8 cellular contexts compared by ENCODE assay signal in the genomic region with DNA sequence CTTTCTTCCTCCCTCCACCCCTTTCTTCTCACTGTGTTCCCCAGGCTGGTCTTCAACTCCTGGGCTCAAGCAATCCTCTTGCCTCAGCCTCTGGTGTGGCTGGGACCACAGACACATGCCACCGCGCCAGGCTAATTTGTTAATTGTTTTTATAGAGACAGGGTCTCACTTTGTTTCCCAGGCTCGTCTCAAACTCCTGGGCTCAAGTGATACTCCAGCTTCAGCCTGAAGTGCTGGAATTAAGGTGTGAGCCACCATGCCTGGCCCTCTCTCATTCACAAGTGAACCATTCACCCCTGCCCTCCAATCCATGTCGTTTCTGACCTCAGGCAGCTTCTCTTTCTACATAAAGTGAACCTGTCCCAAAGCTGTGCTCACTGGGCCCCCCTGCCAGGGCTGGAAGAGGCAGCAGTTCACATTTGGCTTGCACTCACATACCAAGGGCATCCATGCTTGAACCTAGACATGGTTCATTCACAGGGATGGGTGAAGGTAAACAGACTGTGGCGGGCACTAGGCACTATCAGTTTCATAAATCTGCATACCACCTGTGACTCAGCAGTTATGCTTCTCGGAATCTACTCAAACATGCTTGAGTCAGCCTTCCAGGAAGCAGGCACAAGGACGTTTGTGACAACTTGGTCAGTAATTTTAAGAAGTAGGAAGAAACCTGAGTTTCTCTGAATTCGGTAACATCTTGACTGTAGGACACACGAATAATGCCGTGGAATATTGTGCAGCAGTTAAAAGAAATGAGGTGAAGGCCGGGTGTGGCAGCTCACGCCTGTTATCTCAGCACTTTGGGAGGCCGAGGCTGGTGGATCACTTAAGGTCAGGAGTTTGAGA. TPM values are rescaled to one million over a fixed set of nuclear protein-coding genes. Genes with fewer than 3 reads are reported as not detected.
DNase-seq lines count a peak whose midpoint lies in the region; FAIRE-seq and TF ChIP-seq lines count a peak whose summit lies in the region.

No MANE protein-coding gene starts in this region.

- POLR2A ChIA-PET in H1 (lab: Charles Lee; ENCODE audit: partially characterized antibody) = interaction anchor here (1.4 to 1.5 kb wide), 2 partner anchors 16 to 19 kb away, joined by 3 read pairs; no protein-coding TSS in a partner anchor

- DNase-seq in CD1c-positive myeloid dendritic cell (ENCODE audit: extremely low spot score) = peak; percentile 88
- DNase-seq in GM20000 (ENCODE audit: low spot score) = peak; percentile 70
- DNase-seq in MV-4-11 (lab: John Stamatoyannopoulos, UW) = peak; percentile 93
- peak; percentile 55 for DNase-seq in activated CD4-positive, CD25-positive, alpha-beta regulatory T cell treated with anti-CD3 and anti-CD28 coated beads, Interleukin-2, amount 50 U/mL, for 16 hours (ENCODE audit: low read depth, low spot score)
- no peak for DNase-seq in H1 (ENCODE audit: low read depth in 1 of 2, low spot score in 2 of 2)
- peak; percentile 98 for DNase-seq in osteoblast (ENCODE audit: insufficient read length, low spot score, missing footprints)
- DNase-seq in NCI-H1105 treated with DMSO at 0.1 percent for 48 hours (lab: John Stamatoyannopoulos, UW) = no peak
- no peak for DNase-seq in GOT3 (lab: John Stamatoyannopoulos, UW)

- peak overlapping the region; percentile 93; the same call in 1 of the 2 replicates for H2BK15ac ChIP-seq in H1 (ENCODE audit: low read length)

- H3K27ac ChIP-seq in H1 (ENCODE audit: low read depth, low read length) (no peak overlapping the region), osteoblast (ENCODE audit: low read depth, low read length) (peak overlapping the region; percentile 84)

- no peaks in the 10 kb centered on the region for H3K23me2 ChIP-seq in H1 (ENCODE audit: low read depth, low read length)

- H4K20me1 ChIP-seq in H1 (replicated peaks in 1 of 2; ENCODE audit: control insufficient read depth in 1 of 2, insufficient read depth in 2 of 2, low read length in 2 of 2) (peaks cover 0 to 2% of the 10 kb centered on the region in 2 experiments), osteoblast (ENCODE audit: insufficient read depth, low read length) (no peaks in the 10 kb centered on the region)

- no peak overlapping the region for H4K5ac ChIP-seq in H1 (ENCODE audit: insufficient read length, low read depth, low read length)

- TF ChIP-seq POLR2A in H1 (IDR thresholded peaks at IDR 0.05; ENCODE audit: control extremely low read depth in 1 of 2, low read depth in 2 of 2, low read length in 2 of 2) = no peak

- peak overlapping the region; percentile 51; the same call in 1 of the 2 replicates for H4K8ac ChIP-seq in H1 (ENCODE audit: extremely low read depth, insufficient read depth, low read length)

- peak overlapping the region; percentile 2 for H4K91ac ChIP-seq in H1 (replicated peaks; ENCODE audit: insufficient read length, low read length)

- H3K18ac ChIP-seq in H1 (ENCODE audit: extremely low read depth, low read length) = no peak overlapping the region

- H3K9ac ChIP-seq in H1 (replicated peaks in 1 of 4; ENCODE audit: extremely low read depth in 1 of 4, low read depth in 3 of 4, low read length in 3 of 4) = peak overlapping the region in 1 of 4 experiments; percentile 36; a peak in 2 of 7 replicates

- H2BK20ac ChIP-seq in H1 (ENCODE audit: low read length) = no peak overlapping the region

- no peak overlapping the region for H3K14ac ChIP-seq in H1 (ENCODE audit: insufficient read length)

- H2AK5ac ChIP-seq in H1 (ENCODE audit: low read depth, low read length) = peak overlapping the region; percentile 39; the same call in 1 of the 2 replicates

- H3K79me1 ChIP-seq in H1 (ENCODE audit: low read depth, low read length) = no peaks in the 10 kb centered on the region

- CTCF ChIA-PET in H1 (lab: Charles Lee; ENCODE audit: partially characterized antibody) = interaction anchor here (1.2 to 4.6 kb wide), 2 partner anchors 24 to 57 kb away, joined by 3 to 34 read pairs; no protein-coding TSS in a partner anchor

- no peaks in the 10 kb centered on the region for H3K9me3 ChIP-seq in H1 (ENCODE audit: insufficient read depth in 2 of 2, low read depth in 1 of 2, low read length in 1 of 2)
- H3K9me3 ChIP-seq in osteoblast (ENCODE audit: low read depth, low read length) = no peaks in the 10 kb centered on the region

- no peak overlapping the region for H3K4me3 ChIP-seq in H1 (ENCODE audit: extremely low read depth in 1 of 4, insufficient read depth in 2 of 4, low read depth in 3 of 4, low read length in 4 of 4)
- H3K4me3 ChIP-seq in osteoblast (ENCODE audit: insufficient read depth, low read length) = no peak overlapping the region

- H3K4me2 ChIP-seq in H1 (ENCODE audit: insufficient read depth in 1 of 2, low read depth in 2 of 2, low read length in 2 of 2) (no peak overlapping the region), osteoblast (ENCODE audit: insufficient read depth, low read length) (peak overlapping the region; percentile 51)

- H3K4me1 ChIP-seq in H1 (replicated peaks in 1 of 4; ENCODE audit: control insufficient read depth in 3 of 4, insufficient read depth in 4 of 4, low read length in 3 of 4) = peaks cover 2 to 15% (median 8%) of the 10 kb centered on the region in 4 experiments; a peak in 5 of 7 replicates
- peaks cover 17% of the 10 kb centered on the region for H3K4me1 ChIP-seq in osteoblast (ENCODE audit: insufficient read depth, low read length)

- no peak overlapping the region for H2BK120ac ChIP-seq in H1 (replicated peaks; ENCODE audit: low read depth, low read length)

- no peak overlapping the region for H3K4ac ChIP-seq in H1 (replicated peaks; ENCODE audit: insufficient read length, low read depth, low read length)

- no peak overlapping the region for H3K56ac ChIP-seq in H1 (replicated peaks; ENCODE audit: insufficient read length, low read depth, low read length)

- TF ChIP-seq CTCF in GM20000 (IDR thresholded peaks at IDR 0.05; ENCODE audit: extremely low read depth, missing control alignments) = no peak
- TF ChIP-seq CTCF in H1 (IDR thresholded peaks at IDR 0.05; ENCODE audit: control extremely low read depth in 1 of 3, insufficient read depth in 1 of 3, low read depth in 1 of 3, low read length in 3 of 3) = no peak
- TF ChIP-seq CTCF in osteoblast (IDR thresholded peaks at IDR 0.05; ENCODE audit: extremely low read depth, low read depth, low read length) = no peak

- TF ChIP-seq RAD21 in H1 (IDR thresholded peaks at IDR 0.05 in 1 of 2, conservative IDR thresholded peaks at IDR 0.05 in 1 of 2; ENCODE audit: low read depth in 2 of 2, low read length in 2 of 2) = no peak

- H3K79me2 ChIP-seq in H1 (ENCODE audit: control insufficient read depth in 1 of 2, insufficient read depth in 2 of 2, low read length in 2 of 2) (no peaks in the 10 kb centered on the region), osteoblast (ENCODE audit: insufficient read depth, low read length) (no peaks in the 10 kb centered on the region)

- H2BK5ac ChIP-seq in H1 (ENCODE audit: low read depth, low read length) = peak overlapping the region; percentile 71; the same call in 1 of the 2 replicates

- 0 out of 2 replicates have a peak overlapping the region, but pooled peaks have one; percentile 7 for H2BK12ac ChIP-seq in H1 (ENCODE audit: low read depth, low read length)

- H2AFZ ChIP-seq in H1 (ENCODE audit: low read length) (no peak overlapping the region), osteoblast (ENCODE audit: low read length) (peak overlapping the region; percentile 23)

- H3K27me3 ChIP-seq in H1 (replicated peaks in 1 of 4; ENCODE audit: control insufficient read depth in 3 of 4, extremely low read depth in 1 of 4, insufficient read depth in 3 of 4, low read length in 3 of 4) (no peaks in the 10 kb centered on the region), osteoblast (ENCODE audit: insufficient read depth, low read length) (no peaks in the 10 kb centered on the region)

- H3K23ac ChIP-seq in H1 (ENCODE audit: insufficient read length) = no peak overlapping the region

- TF ChIP-seq EP300 in H1 (IDR thresholded peaks at IDR 0.05; ENCODE audit: borderline replicate concordance in 1 of 2, low read depth in 2 of 2, low read length in 2 of 2) = no peak

- FAIRE-seq in H1 (lab: Jason Lieb, UNC) = no peak

- WGBS in H1 (ENCODE audit: extremely low coverage in 1 of 2, insufficient coverage in 1 of 2, insufficient read length in 1 of 2, insufficient replicate concordance in 2 of 2, low coverage in 1 of 2, low lambda C conversion rate in 2 of 2, missing lambda C conversion rate in 1 of 2), 2 experiments = 92% methylated on average over 13 of the region's 13 CpGs; no CpG with 5 or more reads in 1 of the 2 experiments

- no peaks in the 10 kb centered on the region for H3K36me3 ChIP-seq in H1 (ENCODE audit: control insufficient read depth in 2 of 4, insufficient read depth in 4 of 4, low read length in 3 of 4)
- H3K36me3 ChIP-seq in osteoblast (ENCODE audit: insufficient read depth, low read length) = no peaks in the 10 kb centered on the region

RNA-seq across cellular contexts. Expression of gene RNF213, which starts 6.0 kb away (rescaled TPM):
- 62.1 and 62.8 TPM in 2 replicates for total RNA-seq in H1 (2021; fragmentation: NEBNext Ultra II Directional; extraction: Animal tissue kit (Norgen Biotek cat#: 25700))
- polyA plus RNA-seq in H1 (2011; rRNA removed) = 30.4 and 33.8 TPM in 2 replicates
- polyA plus RNA-seq in H1 (2011; cell fraction: cytosol; rRNA removed) = 29.3 TPM
- polyA plus RNA-seq in H1 (2011; cell fraction: nucleus; rRNA removed) = 278 TPM
- polyA plus RNA-seq in H1 (2012, experiment 1 of 2) = 41.4 to 55.4 TPM (median 46.9 TPM) in 4 replicates
- polyA plus RNA-seq in H1 (2012, experiment 2 of 2) = 4.1 TPM
- polyA plus RNA-seq in H1 (2013, experiment 1 of 2) = 26.5 TPM
- 21.3 TPM for polyA plus RNA-seq in H1 (2013, experiment 2 of 2)
- 118 and 169 TPM in 2 replicates for polyA minus RNA-seq in H1 (2011; rRNA and poly(A)+ RNA removed)
- 76.0 TPM for polyA minus RNA-seq in H1 (2011; cell fraction: cytosol; rRNA and poly(A)+ RNA removed)
- polyA minus RNA-seq in H1 (2011; cell fraction: nucleus; rRNA and poly(A)+ RNA removed) = 166 TPM
- total RNA-seq in osteoblast = 134 and 143 TPM in 2 replicates

RNA-seq across cellular contexts. Expression of gene SLC26A11, which starts 34.4 kb away (rescaled TPM):
- 15.5 and 18.2 TPM in 2 replicates for total RNA-seq in H1 (2021; fragmentation: NEBNext Ultra II Directional; extraction: Animal tissue kit (Norgen Biotek cat#: 25700))
- 25.9 and 36.4 TPM in 2 replicates for polyA plus RNA-seq in H1 (2011; rRNA removed)
- polyA plus RNA-seq in H1 (2011; cell fraction: cytosol; rRNA removed) = 17.5 TPM
- 102 TPM for polyA plus RNA-seq in H1 (2011; cell fraction: nucleus; rRNA removed)
- 15.1 to 18.1 TPM (median 17.1 TPM) in 4 replicates for polyA plus RNA-seq in H1 (2012, experiment 1 of 2)
- polyA plus RNA-seq in H1 (2012, experiment 2 of 2) = 14.0 TPM
- 17.1 TPM for polyA plus RNA-seq in H1 (2013, experiment 1 of 2)
- 15.3 TPM for polyA plus RNA-seq in H1 (2013, experiment 2 of 2)
- 11.4 and 14.1 TPM in 2 replicates for polyA minus RNA-seq in H1 (2011; rRNA and poly(A)+ RNA removed)
- 6.9 TPM for polyA minus RNA-seq in H1 (2011; cell fraction: cytosol; rRNA and poly(A)+ RNA removed)
- 34.6 TPM for polyA minus RNA-seq in H1 (2011; cell fraction: nucleus; rRNA and poly(A)+ RNA removed)
- 12.7 and 17.4 TPM in 2 replicates for total RNA-seq in osteoblast

RNA-seq across cellular contexts. Expression of gene SGSH, which starts 34.5 kb away (rescaled TPM):
- 15.6 and 19.6 TPM in 2 replicates for total RNA-seq in H1 (2021; fragmentation: NEBNext Ultra II Directional; extraction: Animal tissue kit (Norgen Biotek cat#: 25700))
- 18.0 and 39.2 TPM in 2 replicates for polyA plus RNA-seq in H1 (2011; rRNA removed)
- polyA plus RNA-seq in H1 (2011; cell fraction: cytosol; rRNA removed) = 15.0 TPM
- 67.1 TPM for polyA plus RNA-seq in H1 (2011; cell fraction: nucleus; rRNA removed)
- 12.4 to 20.3 TPM (median 15.5 TPM) in 4 replicates for polyA plus RNA-seq in H1 (2012, experiment 1 of 2)
- polyA plus RNA-seq in H1 (2012, experiment 2 of 2) = 9.4 TPM
- polyA plus RNA-seq in H1 (2013, experiment 1 of 2) = 15.4 TPM
- polyA plus RNA-seq in H1 (2013, experiment 2 of 2) = 14.5 TPM
- 7.3 and 12.8 TPM in 2 replicates for polyA minus RNA-seq in H1 (2011; rRNA and poly(A)+ RNA removed)
- polyA minus RNA-seq in H1 (2011; cell fraction: cytosol; rRNA and poly(A)+ RNA removed) = 10.8 TPM
- 22.3 TPM for polyA minus RNA-seq in H1 (2011; cell fraction: nucleus; rRNA and poly(A)+ RNA removed)
- total RNA-seq in osteoblast = 15.9 and 19.4 TPM in 2 replicates

Comparison
In these comparisons a context has a peak if more than half of its experiments do, and no peak if none do; other contexts are left out.
1. DNase-seq: peak in CD1c-positive myeloid dendritic cell (single experiment), GM20000 (single experiment), MV-4-11 (single experiment), activated CD4-positive, CD25-positive, alpha-beta regulatory T cell treated with anti-CD3 and anti-CD28 coated beads, Interleukin-2, amount 50 U/mL, for 16 hours (single experiment) and osteoblast (single experiment); none in H1 (0 of 2), NCI-H1105 treated with DMSO at 0.1 percent for 48 hours (single experiment) and GOT3 (single experiment).